In genomic region chr17:77924757-77925336, GRCh38 we compare ENCODE assay signal across 10 cellular contexts. TPM values are rescaled to one million over a fixed set of nuclear protein-coding genes. Genes with fewer than 3 reads are reported as not detected.
DNase-seq lines count a peak whose midpoint lies in the region; ATAC-seq and TF ChIP-seq lines count a peak whose summit lies in the region.
"Had no signal": no experiment of that assay in that cellular context is flagged by ENCODE, and none has a peak within 500 bp of the region (broad histone marks: within the 10 kb centered on the region; RNA-seq: fewer than 3 reads in every experiment).

No MANE protein-coding gene starts in this region.

- H3K27me3 ChIP-seq in CD4-positive, alpha-beta memory T cell (ENCODE audit: insufficient read depth, low read length), result no peaks in the 10 kb centered on the region

- no peak overlapping the region for H3K27ac Mint-ChIP-seq in CD4-positive, alpha-beta memory T cell

- CTCF ChIA-PET in CD4-positive, alpha-beta memory T cell (lab: Charles Lee; ENCODE audit: partially characterized antibody), result no interaction called here

- POLR2A ChIA-PET in CD4-positive, alpha-beta memory T cell (lab: Charles Lee; ENCODE audit: partially characterized antibody), result no interaction called here

- no peaks in the 10 kb centered on the region for H3K36me3 ChIP-seq in CD4-positive, alpha-beta memory T cell (ENCODE audit: insufficient read depth, low read length)

- H3K4me1 ChIP-seq in CD4-positive, alpha-beta memory T cell (ENCODE audit: insufficient read depth, low read length), result peaks cover 16% of the 10 kb centered on the region

- peak overlapping the region in 1 of 8 donors; percentile 25 for H3K4me3 Mint-ChIP-seq in CD4-positive, alpha-beta memory T cell

- DNase-seq in AG10803 (ENCODE audit: low read depth) (peak; percentile 9), NCI-H69 (lab: John Stamatoyannopoulos, UW) (peak; percentile 24), fibroblast of the aortic adventitia (ENCODE audit: low read depth) (peak; percentile 94), mucosa of gallbladder (ENCODE audit: low spot score) (peak; percentile 41), NCI-H748 (lab: John Stamatoyannopoulos, UW; ENCODE audit: unreplicated experiment) (no peak)
- DNase-seq in CD4-positive, alpha-beta memory T cell, result no peak
- DNase-seq: central memory CD4-positive, alpha-beta T cell had no signal

- TF ChIP-seq CTCF in AG10803 (conservative IDR thresholded peaks at IDR 0.05; ENCODE audit: low read length) (no peak), fibroblast of the aortic adventitia (IDR thresholded peaks at IDR 0.05; ENCODE audit: insufficient read depth, low read length) (no peak)

- no peak for ATAC-seq in HG03378 (IDR thresholded peaks at IDR 0.05; ENCODE audit: unreplicated experiment)
- ATAC-seq in HG02798 (IDR thresholded peaks at IDR 0.05; ENCODE audit: poor library complexity, unreplicated experiment), result no peak

- H3K9me3 Mint-ChIP-seq in CD4-positive, alpha-beta memory T cell, result no peaks in the 10 kb centered on the region

- no peak overlapping the region for H3K27ac ChIP-seq in CD4-positive, alpha-beta memory T cell (ENCODE audit: low read depth, low read length)
- H3K27ac ChIP-seq: SK-N-MC had no signal

- H3K9me3 ChIP-seq in CD4-positive, alpha-beta memory T cell (ENCODE audit: control insufficient read depth in 1 of 2, low read length in 2 of 2), result no peaks in the 10 kb centered on the region

- H3K36me3 Mint-ChIP-seq in CD4-positive, alpha-beta memory T cell, result no peaks in the 10 kb centered on the region

- H3K4me3 ChIP-seq in AG10803 (ENCODE audit: low read length) (no peak overlapping the region), fibroblast of the aortic adventitia (ENCODE audit: low read depth, low read length) (no peak overlapping the region)
- no peak overlapping the region for H3K4me3 ChIP-seq in CD4-positive, alpha-beta memory T cell (ENCODE audit: low read length in 2 of 2)
- H3K4me3 ChIP-seq: SK-N-MC had no signal

- H3K27me3 Mint-ChIP-seq in CD4-positive, alpha-beta memory T cell, result no peaks in the 10 kb centered on the region

- intact Hi-C loops in CD4-positive, alpha-beta memory T cell (cut with micrococcal nuclease), result no loop called here

- H3K4me1 Mint-ChIP-seq in CD4-positive, alpha-beta memory T cell, result peaks cover 11 to 29% (median 15%) of the 10 kb centered on the region in 4 donors

RNA-seq across cellular contexts. Expression of gene TNRC6C, which starts 33.7 kb away (rescaled TPM):
- 6.4 and 10.3 TPM in 2 replicates for total RNA-seq in fibroblast of the aortic adventitia (ENCODE audit: low replicate concordance)
- total RNA-seq in mucosa of gallbladder, result 27.4 TPM
- 100 to 1,000 TPM; 105 to 112 TPM for total RNA-seq in CD4-positive, alpha-beta memory T cell
- polyA plus RNA-seq in CD4-positive, alpha-beta memory T cell, result 1 to 10 TPM; 1.3 to 9.4 TPM

Comparison
In these comparisons a context has a peak if more than half of its experiments do, and no peak if none do; other contexts are left out.
1. DNase-seq: peak in AG10803 (single experiment), NCI-H69 (single experiment), fibroblast of the aortic adventitia (single experiment) and mucosa of gallbladder (single experiment); none in CD4-positive, alpha-beta memory T cell (0 of 5) and NCI-H748 (single experiment).